Comparison of ENCODE assay signal across 38 cellular contexts in genomic region chr15:74676801-74677200, GRCh38. TPM values are rescaled to one million over a fixed set of nuclear protein-coding genes. Genes with fewer than 3 reads are reported as not detected.
"Had no signal": no experiment of that assay in that cellular context is flagged by ENCODE, and none has a peak within 500 bp of the region (broad histone marks: within the 10 kb centered on the region; RNA-seq: fewer than 3 reads in every experiment).

No MANE protein-coding gene starts in this region.

- H3K9me3 ChIP-seq: MG63 had no signal

- H3K27me3 ChIP-seq: MG63 had no signal

- DNase-seq: Karpas-422, Kasumi-1, MG63, MM.1S, MV-4-11, NCI-H1048, NCI-H1092, NCI-H1092 treated with DMSO at 0.1 percent for 48 hours, NCI-H1105, NCI-H1105 treated with DMSO at 0.1 percent for 48 hours, NCI-H1417, NCI-H1417 treated with DMSO at 0.1 percent for 48 hours, NCI-H1436, NCI-H1436 treated with DMSO at 0.1 percent for 48 hours, NCI-H146, NCI-H1694, NCI-H1694 treated with DMSO at 0.1 percent for 48 hours, NCI-H187, NCI-H187 treated with DMSO at 0.1 percent for 48 hours, NCI-H1930, NCI-H2029, NCI-H2029 treated with DMSO at 0.1 percent for 48 hours, NCI-H2081, NCI-H2081 treated with DMSO at 0.1 percent for 48 hours, NCI-H2107, NCI-H2171, NCI-H2171 treated with DMSO at 0.1 percent for 48 hours, NCI-H2227 treated with DMSO at 0.1 percent for 48 hours, NCI-H226, NCI-H345, NCI-H446, NCI-H446 treated with DMSO at 0.1 percent for 48 hours, NCI-H510A, NCI-H510A treated with DMSO at 0.1 percent for 48 hours, NCI-H524 had no signal

- H3K4me3 ChIP-seq: MG63 had no signal

RNA-seq across cellular contexts. Expression of gene CYP1A1, which starts 48.5 kb away (rescaled TPM):
- total RNA-seq: LHCN-M2, MCF 10A, NCI-H460 had no signal
